In the genomic region with DNA sequence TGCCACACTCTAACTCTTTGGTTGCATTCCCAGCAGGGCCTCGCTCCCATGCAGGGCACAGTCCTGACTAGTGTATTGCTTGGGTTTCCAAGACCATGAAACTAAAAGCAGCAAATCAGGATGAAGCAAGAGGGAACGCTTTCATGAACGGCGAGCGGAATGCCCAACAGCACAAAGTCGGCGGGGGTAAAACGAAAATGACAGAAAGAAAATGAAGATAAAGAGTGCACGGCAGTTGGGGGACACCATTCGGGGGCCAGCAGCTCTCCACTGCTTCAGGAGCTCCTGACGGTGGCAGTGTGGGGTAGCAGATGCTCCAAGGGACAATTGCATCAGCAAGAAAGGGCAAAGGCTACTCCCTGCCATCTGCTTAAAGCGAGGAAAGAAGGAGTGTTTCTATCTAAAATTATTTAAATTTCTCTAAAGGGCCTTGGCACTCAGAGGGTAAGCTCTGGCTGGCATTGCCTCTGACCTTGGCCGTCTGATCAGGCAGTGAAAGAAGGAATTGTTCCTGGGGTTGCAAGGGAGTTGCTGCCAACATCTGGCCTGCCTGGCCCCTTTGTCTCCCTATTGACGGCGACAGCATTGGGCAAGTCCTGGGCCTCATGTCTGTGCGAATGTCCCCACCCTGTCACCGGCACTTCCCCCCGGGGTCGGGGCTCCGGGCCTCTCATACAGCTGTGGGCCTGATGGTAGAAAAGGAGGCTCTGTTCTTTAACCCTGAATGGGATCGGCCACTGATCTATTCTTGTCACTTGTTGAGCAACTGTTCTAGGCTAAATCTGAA, we compare ENCODE assay signal across 1 cellular context.
TF ChIP-seq lines count a peak whose summit lies in the region.

No MANE protein-coding gene starts in this region.

TF ChIP-seq in HepG2, 621 proteins besides CTCF, POLR2A, EP300 and RAD21 (continued from another document and continues in another):
- TF ChIP-seq, protein P1, sequence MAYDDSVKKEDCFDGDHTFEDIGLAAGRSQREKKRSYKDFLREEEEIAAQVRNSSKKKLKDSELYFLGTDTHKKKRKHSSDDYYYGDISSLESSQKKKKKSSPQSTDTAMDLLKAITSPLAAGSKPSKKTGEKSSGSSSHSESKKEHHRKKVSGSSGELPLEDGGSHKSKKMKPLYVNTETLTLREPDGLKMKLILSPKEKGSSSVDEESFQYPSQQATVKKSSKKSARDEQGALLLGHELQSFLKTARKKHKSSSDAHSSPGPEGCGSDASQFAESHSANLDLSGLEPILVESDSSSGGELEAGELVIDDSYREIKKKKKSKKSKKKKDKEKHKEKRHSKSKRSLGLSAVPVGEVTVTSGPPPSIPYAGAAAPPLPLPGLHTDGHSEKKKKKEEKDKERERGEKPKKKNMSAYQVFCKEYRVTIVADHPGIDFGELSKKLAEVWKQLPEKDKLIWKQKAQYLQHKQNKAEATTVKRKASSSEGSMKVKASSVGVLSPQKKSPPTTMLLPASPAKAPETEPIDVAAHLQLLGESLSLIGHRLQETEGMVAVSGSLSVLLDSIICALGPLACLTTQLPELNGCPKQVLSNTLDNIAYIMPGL (CRISPR knock-in tag; IDR thresholded peaks at IDR 0.05; ENCODE audit: borderline replicate concordance in 1 of 2, low read depth in 1 of 2): peak in 1 of 2 experiments; percentile 15; a peak in 1 of 4 replicates
- TF ChIP-seq KDM5A (IDR thresholded peaks at IDR 0.05; ENCODE audit: borderline replicate concordance, low read length): no peak
- TF ChIP-seq SATB2 (CRISPR knock-in tag; IDR thresholded peaks at IDR 0.05): no peak
- no peak for TF ChIP-seq NFKBIZ (CRISPR knock-in tag; IDR thresholded peaks at IDR 0.05)
- no peak for TF ChIP-seq TBL1XR1 (IDR thresholded peaks at IDR 0.05; ENCODE audit: borderline replicate concordance, low read length, partially characterized antibody)
- no peak for TF ChIP-seq ZMAT3 (CRISPR knock-in tag; conservative IDR thresholded peaks at IDR 0.05)
- 0 out of 2 replicates have a peak, but pooled peaks have one; percentile 13 for TF ChIP-seq ZNF331 (CRISPR knock-in tag; IDR thresholded peaks at IDR 0.05)
- TF ChIP-seq, protein P2, sequence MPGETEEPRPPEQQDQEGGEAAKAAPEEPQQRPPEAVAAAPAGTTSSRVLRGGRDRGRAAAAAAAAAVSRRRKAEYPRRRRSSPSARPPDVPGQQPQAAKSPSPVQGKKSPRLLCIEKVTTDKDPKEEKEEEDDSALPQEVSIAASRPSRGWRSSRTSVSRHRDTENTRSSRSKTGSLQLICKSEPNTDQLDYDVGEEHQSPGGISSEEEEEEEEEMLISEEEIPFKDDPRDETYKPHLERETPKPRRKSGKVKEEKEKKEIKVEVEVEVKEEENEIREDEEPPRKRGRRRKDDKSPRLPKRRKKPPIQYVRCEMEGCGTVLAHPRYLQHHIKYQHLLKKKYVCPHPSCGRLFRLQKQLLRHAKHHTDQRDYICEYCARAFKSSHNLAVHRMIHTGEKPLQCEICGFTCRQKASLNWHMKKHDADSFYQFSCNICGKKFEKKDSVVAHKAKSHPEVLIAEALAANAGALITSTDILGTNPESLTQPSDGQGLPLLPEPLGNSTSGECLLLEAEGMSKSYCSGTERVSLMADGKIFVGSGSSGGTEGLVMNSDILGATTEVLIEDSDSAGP (CRISPR knock-in tag; IDR thresholded peaks at IDR 0.05; ENCODE audit: borderline replicate concordance): peak; percentile 51; the same call in 1 of the 2 replicates
- TF ChIP-seq TEAD3 (CRISPR knock-in tag; optimal IDR thresholded peaks at IDR 0.05; ENCODE audit: borderline replicate concordance): no peak
- no peak for TF ChIP-seq ZNF225 (CRISPR knock-in tag; IDR thresholded peaks at IDR 0.05)
- no peak for TF ChIP-seq ZC3H4 (CRISPR knock-in tag; IDR thresholded peaks at IDR 0.05; ENCODE audit: borderline replicate concordance)
- no peak for TF ChIP-seq RFX3 (CRISPR knock-in tag; IDR thresholded peaks at IDR 0.05)
- TF ChIP-seq, protein P3, sequence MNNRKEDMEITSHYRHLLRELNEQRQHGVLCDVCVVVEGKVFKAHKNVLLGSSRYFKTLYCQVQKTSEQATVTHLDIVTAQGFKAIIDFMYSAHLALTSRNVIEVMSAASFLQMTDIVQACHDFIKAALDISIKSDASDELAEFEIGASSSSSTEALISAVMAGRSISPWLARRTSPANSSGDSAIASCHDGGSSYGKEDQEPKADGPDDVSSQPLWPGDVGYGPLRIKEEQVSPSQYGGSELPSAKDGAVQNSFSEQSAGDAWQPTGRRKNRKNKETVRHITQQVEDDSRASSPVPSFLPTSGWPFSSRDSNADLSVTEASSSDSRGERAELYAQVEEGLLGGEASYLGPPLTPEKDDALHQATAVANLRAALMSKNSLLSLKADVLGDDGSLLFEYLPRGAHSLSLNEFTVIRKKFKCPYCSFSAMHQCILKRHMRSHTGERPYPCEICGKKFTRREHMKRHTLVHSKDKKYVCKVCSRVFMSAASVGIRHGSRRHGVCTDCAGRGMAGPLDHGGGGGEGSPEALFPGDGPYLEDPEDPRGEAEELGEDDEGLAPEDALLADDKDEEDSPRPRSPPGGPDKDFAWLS (CRISPR knock-in tag; IDR thresholded peaks at IDR 0.05; ENCODE audit: borderline replicate concordance): no peak
- TF ChIP-seq BORCS8-MEF2B (CRISPR knock-in tag; IDR thresholded peaks at IDR 0.05): no peak
- TF ChIP-seq ZNF30 (CRISPR knock-in tag; IDR thresholded peaks at IDR 0.05): no peak
- no peak for TF ChIP-seq ZNF496 (CRISPR knock-in tag; IDR thresholded peaks at IDR 0.05; ENCODE audit: insufficient replicate concordance)
- TF ChIP-seq, protein P4, sequence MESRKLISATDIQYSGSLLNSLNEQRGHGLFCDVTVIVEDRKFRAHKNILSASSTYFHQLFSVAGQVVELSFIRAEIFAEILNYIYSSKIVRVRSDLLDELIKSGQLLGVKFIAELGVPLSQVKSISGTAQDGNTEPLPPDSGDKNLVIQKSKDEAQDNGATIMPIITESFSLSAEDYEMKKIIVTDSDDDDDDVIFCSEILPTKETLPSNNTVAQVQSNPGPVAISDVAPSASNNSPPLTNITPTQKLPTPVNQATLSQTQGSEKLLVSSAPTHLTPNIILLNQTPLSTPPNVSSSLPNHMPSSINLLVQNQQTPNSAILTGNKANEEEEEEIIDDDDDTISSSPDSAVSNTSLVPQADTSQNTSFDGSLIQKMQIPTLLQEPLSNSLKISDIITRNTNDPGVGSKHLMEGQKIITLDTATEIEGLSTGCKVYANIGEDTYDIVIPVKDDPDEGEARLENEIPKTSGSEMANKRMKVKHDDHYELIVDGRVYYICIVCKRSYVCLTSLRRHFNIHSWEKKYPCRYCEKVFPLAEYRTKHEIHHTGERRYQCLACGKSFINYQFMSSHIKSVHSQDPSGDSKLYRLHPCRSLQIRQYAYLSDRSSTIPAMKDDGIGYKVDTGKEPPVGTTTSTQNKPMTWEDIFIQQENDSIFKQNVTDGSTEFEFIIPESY (CRISPR knock-in tag; IDR thresholded peaks at IDR 0.05): peak; percentile 38; the same call in 1 of the 2 replicates
- peak; percentile 54; the same call in 1 of the 2 replicates for TF ChIP-seq FOXC1 (CRISPR knock-in tag; IDR thresholded peaks at IDR 0.05; ENCODE audit: borderline replicate concordance)
- no peak for TF ChIP-seq ZNF230 (CRISPR knock-in tag; IDR thresholded peaks at IDR 0.05)
- TF ChIP-seq ELF1 (CRISPR knock-in tag; IDR thresholded peaks at IDR 0.05): no peak
- peak; percentile 18 for TF ChIP-seq PRPF4 (IDR thresholded peaks at IDR 0.05; ENCODE audit: low read depth, low read length, poor library complexity, severe bottlenecking)
- 0 out of 2 replicates have a peak, but pooled peaks have one; percentile 40 for TF ChIP-seq TARDBP (CRISPR knock-in tag; IDR thresholded peaks at IDR 0.05)
- TF ChIP-seq, protein P5, sequence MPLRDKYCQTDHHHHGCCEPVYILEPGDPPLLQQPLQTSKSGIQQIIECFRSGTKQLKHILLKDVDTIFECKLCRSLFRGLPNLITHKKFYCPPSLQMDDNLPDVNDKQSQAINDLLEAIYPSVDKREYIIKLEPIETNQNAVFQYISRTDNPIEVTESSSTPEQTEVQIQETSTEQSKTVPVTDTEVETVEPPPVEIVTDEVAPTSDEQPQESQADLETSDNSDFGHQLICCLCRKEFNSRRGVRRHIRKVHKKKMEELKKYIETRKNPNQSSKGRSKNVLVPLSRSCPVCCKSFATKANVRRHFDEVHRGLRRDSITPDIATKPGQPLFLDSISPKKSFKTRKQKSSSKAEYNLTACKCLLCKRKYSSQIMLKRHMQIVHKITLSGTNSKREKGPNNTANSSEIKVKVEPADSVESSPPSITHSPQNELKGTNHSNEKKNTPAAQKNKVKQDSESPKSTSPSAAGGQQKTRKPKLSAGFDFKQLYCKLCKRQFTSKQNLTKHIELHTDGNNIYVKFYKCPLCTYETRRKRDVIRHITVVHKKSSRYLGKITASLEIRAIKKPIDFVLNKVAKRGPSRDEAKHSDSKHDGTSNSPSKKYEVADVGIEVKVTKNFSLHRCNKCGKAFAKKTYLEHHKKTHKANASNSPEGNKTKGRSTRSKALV (CRISPR knock-in tag; IDR thresholded peaks at IDR 0.05): no peak
- no peak for TF ChIP-seq SRSF9 (IDR thresholded peaks at IDR 0.05; ENCODE audit: borderline replicate concordance, insufficient read depth, low read depth, low read length, poor library complexity, severe bottlenecking)
- TF ChIP-seq, protein P6, sequence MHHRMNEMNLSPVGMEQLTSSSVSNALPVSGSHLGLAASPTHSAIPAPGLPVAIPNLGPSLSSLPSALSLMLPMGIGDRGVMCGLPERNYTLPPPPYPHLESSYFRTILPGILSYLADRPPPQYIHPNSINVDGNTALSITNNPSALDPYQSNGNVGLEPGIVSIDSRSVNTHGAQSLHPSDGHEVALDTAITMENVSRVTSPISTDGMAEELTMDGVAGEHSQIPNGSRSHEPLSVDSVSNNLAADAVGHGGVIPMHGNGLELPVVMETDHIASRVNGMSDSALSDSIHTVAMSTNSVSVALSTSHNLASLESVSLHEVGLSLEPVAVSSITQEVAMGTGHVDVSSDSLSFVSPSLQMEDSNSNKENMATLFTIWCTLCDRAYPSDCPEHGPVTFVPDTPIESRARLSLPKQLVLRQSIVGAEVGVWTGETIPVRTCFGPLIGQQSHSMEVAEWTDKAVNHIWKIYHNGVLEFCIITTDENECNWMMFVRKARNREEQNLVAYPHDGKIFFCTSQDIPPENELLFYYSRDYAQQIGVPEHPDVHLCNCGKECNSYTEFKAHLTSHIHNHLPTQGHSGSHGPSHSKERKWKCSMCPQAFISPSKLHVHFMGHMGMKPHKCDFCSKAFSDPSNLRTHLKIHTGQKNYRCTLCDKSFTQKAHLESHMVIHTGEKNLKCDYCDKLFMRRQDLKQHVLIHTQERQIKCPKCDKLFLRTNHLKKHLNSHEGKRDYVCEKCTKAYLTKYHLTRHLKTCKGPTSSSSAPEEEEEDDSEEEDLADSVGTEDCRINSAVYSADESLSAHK (CRISPR knock-in tag; IDR thresholded peaks at IDR 0.05; ENCODE audit: borderline replicate concordance): no peak
- TF ChIP-seq GABPB1 (CRISPR knock-in tag; IDR thresholded peaks at IDR 0.05): no peak
- TF ChIP-seq ZNF605 (CRISPR knock-in tag; IDR thresholded peaks at IDR 0.05): peak; percentile 50; the same call in 1 of the 2 replicates
- TF ChIP-seq SOX6 (IDR thresholded peaks at IDR 0.05): no peak
- peak; percentile 78 for TF ChIP-seq SOX6 (CRISPR knock-in tag; IDR thresholded peaks at IDR 0.05)
- peak; percentile 57; the same call in 1 of the 2 replicates for TF ChIP-seq ZNF430 (CRISPR knock-in tag; IDR thresholded peaks at IDR 0.05)
- TF ChIP-seq, protein P7, sequence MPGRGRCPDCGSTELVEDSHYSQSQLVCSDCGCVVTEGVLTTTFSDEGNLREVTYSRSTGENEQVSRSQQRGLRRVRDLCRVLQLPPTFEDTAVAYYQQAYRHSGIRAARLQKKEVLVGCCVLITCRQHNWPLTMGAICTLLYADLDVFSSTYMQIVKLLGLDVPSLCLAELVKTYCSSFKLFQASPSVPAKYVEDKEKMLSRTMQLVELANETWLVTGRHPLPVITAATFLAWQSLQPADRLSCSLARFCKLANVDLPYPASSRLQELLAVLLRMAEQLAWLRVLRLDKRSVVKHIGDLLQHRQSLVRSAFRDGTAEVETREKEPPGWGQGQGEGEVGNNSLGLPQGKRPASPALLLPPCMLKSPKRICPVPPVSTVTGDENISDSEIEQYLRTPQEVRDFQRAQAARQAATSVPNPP (CRISPR knock-in tag; IDR thresholded peaks at IDR 0.05): no peak
- TF ChIP-seq, protein P8, sequence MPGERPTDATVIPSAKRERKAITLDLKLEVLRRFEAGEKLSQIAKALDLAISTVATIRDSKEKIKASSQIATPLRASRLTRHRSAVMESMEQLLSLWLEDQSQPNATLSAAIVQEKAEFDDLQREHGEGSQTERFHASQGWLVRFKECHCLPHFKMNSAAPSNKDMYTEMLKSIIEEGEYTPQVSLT (CRISPR knock-in tag; IDR thresholded peaks at IDR 0.05; ENCODE audit: borderline replicate concordance, low read depth): no peak
- no peak for TF ChIP-seq U2AF2 (IDR thresholded peaks at IDR 0.05; ENCODE audit: low read depth, low read length)
- TF ChIP-seq, protein P9, sequence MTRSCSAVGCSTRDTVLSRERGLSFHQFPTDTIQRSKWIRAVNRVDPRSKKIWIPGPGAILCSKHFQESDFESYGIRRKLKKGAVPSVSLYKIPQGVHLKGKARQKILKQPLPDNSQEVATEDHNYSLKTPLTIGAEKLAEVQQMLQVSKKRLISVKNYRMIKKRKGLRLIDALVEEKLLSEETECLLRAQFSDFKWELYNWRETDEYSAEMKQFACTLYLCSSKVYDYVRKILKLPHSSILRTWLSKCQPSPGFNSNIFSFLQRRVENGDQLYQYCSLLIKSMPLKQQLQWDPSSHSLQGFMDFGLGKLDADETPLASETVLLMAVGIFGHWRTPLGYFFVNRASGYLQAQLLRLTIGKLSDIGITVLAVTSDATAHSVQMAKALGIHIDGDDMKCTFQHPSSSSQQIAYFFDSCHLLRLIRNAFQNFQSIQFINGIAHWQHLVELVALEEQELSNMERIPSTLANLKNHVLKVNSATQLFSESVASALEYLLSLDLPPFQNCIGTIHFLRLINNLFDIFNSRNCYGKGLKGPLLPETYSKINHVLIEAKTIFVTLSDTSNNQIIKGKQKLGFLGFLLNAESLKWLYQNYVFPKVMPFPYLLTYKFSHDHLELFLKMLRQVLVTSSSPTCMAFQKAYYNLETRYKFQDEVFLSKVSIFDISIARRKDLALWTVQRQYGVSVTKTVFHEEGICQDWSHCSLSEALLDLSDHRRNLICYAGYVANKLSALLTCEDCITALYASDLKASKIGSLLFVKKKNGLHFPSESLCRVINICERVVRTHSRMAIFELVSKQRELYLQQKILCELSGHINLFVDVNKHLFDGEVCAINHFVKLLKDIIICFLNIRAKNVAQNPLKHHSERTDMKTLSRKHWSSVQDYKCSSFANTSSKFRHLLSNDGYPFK (CRISPR knock-in tag; IDR thresholded peaks at IDR 0.05; ENCODE audit: borderline replicate concordance): no peak
- TF ChIP-seq, protein P10, sequence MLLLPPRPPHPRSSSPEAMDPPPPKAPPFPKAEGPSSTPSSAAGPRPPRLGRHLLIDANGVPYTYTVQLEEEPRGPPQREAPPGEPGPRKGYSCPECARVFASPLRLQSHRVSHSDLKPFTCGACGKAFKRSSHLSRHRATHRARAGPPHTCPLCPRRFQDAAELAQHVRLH (CRISPR knock-in tag; IDR thresholded peaks at IDR 0.05; ENCODE audit: borderline replicate concordance, low read depth): no peak; the same call in 1 of the 2 replicates
- TF ChIP-seq, protein P11, sequence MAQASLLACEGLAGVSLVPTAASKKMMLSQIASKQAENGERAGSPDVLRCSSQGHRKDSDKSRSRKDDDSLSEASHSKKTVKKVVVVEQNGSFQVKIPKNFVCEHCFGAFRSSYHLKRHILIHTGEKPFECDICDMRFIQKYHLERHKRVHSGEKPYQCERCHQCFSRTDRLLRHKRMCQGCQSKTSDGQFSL (CRISPR knock-in tag; IDR thresholded peaks at IDR 0.05): no peak
- no peak for TF ChIP-seq ZNF501 (CRISPR knock-in tag; IDR thresholded peaks at IDR 0.05)
- no peak for TF ChIP-seq ZNF614 (CRISPR knock-in tag; IDR thresholded peaks at IDR 0.05; ENCODE audit: borderline replicate concordance)
- no peak for TF ChIP-seq MIER2 (CRISPR knock-in tag; IDR thresholded peaks at IDR 0.05)
- TF ChIP-seq JUN (CRISPR knock-in tag; IDR thresholded peaks at IDR 0.05): no peak
- TF ChIP-seq ZNF446 (CRISPR knock-in tag; IDR thresholded peaks at IDR 0.05): no peak
- no peak for TF ChIP-seq ZSCAN12 (CRISPR knock-in tag; IDR thresholded peaks at IDR 0.05)
